12 cellular contexts compared by ENCODE assay signal in the genomic region with DNA sequence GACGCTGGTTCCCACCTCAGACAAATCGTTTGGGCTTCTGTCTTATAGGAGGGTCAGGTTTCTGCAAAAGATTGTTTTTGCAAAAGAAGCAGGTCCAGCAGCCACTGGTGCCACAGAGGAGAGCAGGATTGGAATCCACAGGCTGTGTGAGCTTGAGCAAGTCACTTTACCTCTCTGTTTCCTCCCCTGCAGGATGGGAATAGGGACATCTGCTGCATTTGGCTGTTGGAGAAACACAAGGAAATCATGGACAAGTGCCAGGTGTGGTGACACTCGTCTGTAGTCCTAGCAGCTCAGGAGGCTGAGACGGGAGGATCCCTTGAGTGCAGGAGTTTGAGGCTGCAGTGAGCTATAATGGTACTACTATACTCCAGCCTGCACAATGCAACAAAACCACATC.
"Had no signal": no experiment of that assay in that cellular context is flagged by ENCODE, and none has a peak within 500 bp of the region (broad histone marks: within the 10 kb centered on the region; RNA-seq: fewer than 3 reads in every experiment).

No MANE protein-coding gene starts in this region.

- H3K9ac ChIP-seq: parathyroid adenoma had no signal

- DNase-seq: activated naive CD4-positive, alpha-beta T cell treated with Interleukin-2 at 50 U/mL for 16 hours; anterior cingulate cortex; dermis blood vessel endothelial cell; endodermal cell; gastrocnemius medialis; heart right ventricle; left colon; midbrain; tibial artery had no signal

- H3K4me1 ChIP-seq: heart right ventricle, vagina had no signal

- ATAC-seq: activated CD4-positive, CD25-positive, alpha-beta regulatory T cell treated with anti-CD3 and anti-CD28 coated beads, Interleukin-2, amount 50 U/mL, for 24 hours; gastrocnemius medialis; left colon had no signal

- H3K36me3 ChIP-seq: gastrocnemius medialis, heart right ventricle, tibial artery, vagina had no signal

- H3K27ac ChIP-seq: gastrocnemius medialis, heart right ventricle, tibial artery, vagina had no signal

- H3K4me3 ChIP-seq: gastrocnemius medialis, heart right ventricle, tibial artery, vagina had no signal

- H3K27me3 ChIP-seq: vagina had no signal

- H3K9me3 ChIP-seq: gastrocnemius medialis, tibial artery, vagina had no signal
